In the genomic region with DNA sequence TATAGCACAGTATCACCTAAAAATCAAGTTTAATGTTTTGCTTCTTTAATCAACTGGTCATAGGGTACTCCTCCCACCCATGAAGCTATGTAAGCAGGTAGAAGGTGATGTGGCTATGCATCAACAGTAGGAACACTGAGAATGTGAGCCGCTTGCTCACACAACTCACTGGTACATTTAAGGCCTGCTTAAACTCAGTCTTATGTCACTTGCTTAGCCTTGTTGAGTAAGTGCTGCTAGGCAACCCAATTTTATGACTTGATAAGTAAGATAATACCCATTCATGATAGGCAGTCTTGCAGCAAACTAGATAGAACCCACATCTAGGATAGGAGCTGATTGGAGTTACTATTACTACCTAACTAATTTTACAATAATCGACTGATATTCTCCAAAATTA, we compare ENCODE assay signal across 20 cellular contexts.
"Had no signal": no experiment of that assay in that cellular context is flagged by ENCODE, and none has a peak within 500 bp of the region (broad histone marks: within the 10 kb centered on the region; RNA-seq: fewer than 3 reads in every experiment).

No MANE protein-coding gene starts in this region.

- H3K4me3 ChIP-seq: dorsolateral prefrontal cortex, left ventricle myocardium inferior, ovary, spleen, testis had no signal

- H3K27ac ChIP-seq: dorsolateral prefrontal cortex, left ventricle myocardium inferior, ovary, spleen, testis had no signal

- H3K27me3 Mint-ChIP-seq: activated CD4-positive, alpha-beta T cell treated with anti-CD3 and anti-CD28 coated beads for 36 hours; activated naive CD8-positive, alpha-beta T cell treated with anti-CD3 and anti-CD28 coated beads for 36 hours; naive thymus-derived CD4-positive, alpha-beta T cell; stimulated activated memory B cell treated with anti-CD40 and anti-IgM and Interleukin-4, amounts not matched to agents 10 μg/mL and 1 μg/mL and 100 μg/mL, for 72 hours; type B pancreatic cell had no signal

- H3K36me3 Mint-ChIP-seq: activated naive CD8-positive, alpha-beta T cell treated with anti-CD3 and anti-CD28 coated beads for 36 hours; stimulated activated memory B cell treated with anti-CD40 and anti-IgM and Interleukin-4, amounts not matched to agents 10 μg/mL and 1 μg/mL and 100 μg/mL, for 72 hours; type B pancreatic cell had no signal

- H3K36me3 ChIP-seq: left ventricle myocardium inferior, ovary, spleen had no signal

- DNase-seq: activated CD4-positive, alpha-beta T cell treated with anti-CD3 and anti-CD28 coated beads for 36 hours; activated CD4-positive, alpha-beta T cell treated with anti-CD3 and anti-CD28 coated beads, Interleukin-2, amount 50 U/mL, for 48 hours; activated naive CD4-positive, alpha-beta T cell; activated naive CD8-positive, alpha-beta T cell treated with anti-CD3 and anti-CD28 coated beads for 36 hours; activated T-cell treated with anti-CD3 and anti-CD28 coated beads for 4 hours; amygdala; central memory CD4-positive, alpha-beta T cell; dorsolateral prefrontal cortex; left ventricle myocardium inferior; naive thymus-derived CD4-positive, alpha-beta T cell; ovary; spleen; stimulated activated CD4-positive, alpha-beta T cell treated with anti-CD3 and anti-CD28 coated beads, Interleukin-4, amount 100 ng/mL, for 4 hours; testis had no signal

- H3K4me3 Mint-ChIP-seq: activated CD4-positive, alpha-beta T cell treated with anti-CD3 and anti-CD28 coated beads for 36 hours; activated naive CD8-positive, alpha-beta T cell treated with anti-CD3 and anti-CD28 coated beads for 36 hours; naive thymus-derived CD4-positive, alpha-beta T cell; stimulated activated memory B cell treated with anti-CD40 and anti-IgM and Interleukin-4, amounts not matched to agents 10 μg/mL and 1 μg/mL and 100 μg/mL, for 72 hours; type B pancreatic cell; WTC11 had no signal

- ATAC-seq: activated CD4-positive, alpha-beta T cell treated with anti-CD3 and anti-CD28 coated beads for 36 hours; naive thymus-derived CD4-positive, alpha-beta T cell; sciatic nerve; stimulated activated memory B cell treated with anti-CD40 and anti-IgM and Interleukin-4, amounts not matched to agents 10 μg/mL and 1 μg/mL and 100 μg/mL, for 72 hours; WTC11 had no signal

- H3K27me3 ChIP-seq: dorsolateral prefrontal cortex, ovary, spleen, testis had no signal

- FAIRE-seq: frontal cortex, keratinocyte had no signal

- H3K4me1 Mint-ChIP-seq: activated CD4-positive, alpha-beta T cell treated with anti-CD3 and anti-CD28 coated beads for 36 hours; activated naive CD8-positive, alpha-beta T cell treated with anti-CD3 and anti-CD28 coated beads for 36 hours; naive thymus-derived CD4-positive, alpha-beta T cell; stimulated activated memory B cell treated with anti-CD40 and anti-IgM and Interleukin-4, amounts not matched to agents 10 μg/mL and 1 μg/mL and 100 μg/mL, for 72 hours; WTC11 had no signal

- H3K27ac Mint-ChIP-seq: activated CD4-positive, alpha-beta T cell treated with anti-CD3 and anti-CD28 coated beads for 36 hours; activated naive CD8-positive, alpha-beta T cell treated with anti-CD3 and anti-CD28 coated beads for 36 hours; naive thymus-derived CD4-positive, alpha-beta T cell; stimulated activated memory B cell treated with anti-CD40 and anti-IgM and Interleukin-4, amounts not matched to agents 10 μg/mL and 1 μg/mL and 100 μg/mL, for 72 hours; type B pancreatic cell; WTC11 had no signal

- H3K9me3 ChIP-seq: ovary, testis had no signal

- H3K4me1 ChIP-seq: left ventricle myocardium inferior, spleen, testis had no signal
